In the genomic region with DNA sequence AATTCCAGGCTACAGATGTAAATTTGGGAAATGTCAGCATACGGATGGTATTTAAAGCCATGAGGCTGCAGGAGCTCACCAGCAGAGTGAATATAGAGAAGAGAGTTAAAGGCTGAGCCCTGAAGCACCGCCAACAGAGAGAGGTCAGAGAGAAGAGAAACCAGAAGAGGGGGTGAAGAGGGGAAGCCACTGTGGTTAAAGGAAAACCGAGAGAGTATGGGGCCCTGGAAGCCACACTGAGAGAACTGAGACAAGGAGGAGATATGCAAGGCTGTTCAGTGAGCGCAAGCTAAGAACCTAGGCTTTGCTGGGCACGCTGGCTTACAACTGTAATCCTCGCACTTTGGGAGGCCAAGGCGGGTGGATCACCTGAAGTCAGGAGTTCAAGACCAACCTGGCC, we compare ENCODE assay signal across 14 cellular contexts. TPM values are rescaled to one million over a fixed set of nuclear protein-coding genes. Genes with fewer than 3 reads are reported as not detected.
A peak's percentile ranks its signal among the peaks of the same experiment; 100 is the strongest.
DNase-seq lines count a peak whose midpoint lies in the region; ATAC-seq, FAIRE-seq and TF ChIP-seq lines count a peak whose summit lies in the region.
"Had no signal": no experiment of that assay in that cellular context is flagged by ENCODE, and none has a peak within 500 bp of the region (broad histone marks: within the 10 kb centered on the region; RNA-seq: fewer than 3 reads in every experiment).

No MANE protein-coding gene starts in this region.

- H3K4me1 Mint-ChIP-seq in activated T-helper 1 cell treated with anti-CD3 and anti-CD28 coated beads, Interleukin-12 subunit alpha, Interleukin-12 subunit beta, Interleukin-2, Interleukin-4 antibody, amounts not matched to agents 30 ng/mL and 10 ng/mL and 1 ng/mL, durations not matched to agents 14 hours and 24 hours and 36 hours (ENCODE audit: low read depth), result peaks cover 6% of the 10 kb centered on the region

- H3K4me2 ChIP-seq in BLaER1 treated with 17β-estradiol and CSF1 and Interleukin-3, amounts not matched to agents 10 nM and 100 nM, result peak overlapping the region; percentile 30 to 77 (median 44); a peak in 19 of 22 replicates
- peak overlapping the region; percentile 21; the same call in 1 of the 2 replicates for H3K4me2 ChIP-seq in GM12878 (ENCODE audit: control insufficient read depth, insufficient read depth)

- TF ChIP-seq POLR2A in NB4 (IDR thresholded peaks at IDR 0.05; ENCODE audit: extremely low read depth, insufficient read length) (no peak), GM12878 (IDR thresholded peaks at IDR 0.05; ENCODE audit: low read depth, low read length) (no peak)

- no peaks in the 10 kb centered on the region for H3K36me3 ChIP-seq in BLaER1 treated with 17β-estradiol and CSF1 and Interleukin-3, amounts not matched to agents 10 nM and 100 nM
- no peaks in the 10 kb centered on the region for H3K36me3 ChIP-seq in GM12878 (ENCODE audit: control insufficient read depth in 2 of 2, insufficient read depth in 2 of 2, low read length in 1 of 2)

- no TSS peak for BruUV-seq in GM12878 (replicated peaks; lab: Mats Ljungman, UMichigan)

- FAIRE-seq in GM19239 (lab: Jason Lieb, UNC) (peak; percentile 94), GM12878 (lab: Jason Lieb, UNC) (peak; percentile 68)

- peak; percentile 90 for ATAC-seq in GM12878
- ATAC-seq in HG03342 (IDR thresholded peaks at IDR 0.05; ENCODE audit: unreplicated experiment), result no peak

- no peak overlapping the region for H3K4me3 ChIP-seq in BLaER1 treated with 17β-estradiol and CSF1 and Interleukin-3, amounts not matched to agents 10 nM and 100 nM
- H3K4me3 ChIP-seq in NB4 (ENCODE audit: low read depth, low read length) (no peak overlapping the region), GM12878 (no peak overlapping the region)

- DNase-seq in GM19239 (ENCODE audit: insufficient read length, low spot score), result peak; percentile 27
- peak; percentile 59 for DNase-seq in NB4 (ENCODE audit: low read depth)
- DNase-seq in GM12878 (ENCODE audit: low read depth, low spot score), result peak; percentile 46
- DNase-seq in activated T-helper 1 cell treated with anti-CD3 and anti-CD28 coated beads, Interleukin-12 subunit alpha, Interleukin-12 subunit beta, Interleukin-2, Interleukin-4 antibody, amounts not matched to agents 30 ng/mL and 10 ng/mL and 1 ng/mL, durations not matched to agents 14 hours and 24 hours and 36 hours (ENCODE audit: low spot score), result no peak
- DNase-seq in NK-92 (lab: John Stamatoyannopoulos, UW; ENCODE audit: unreplicated experiment), result no peak
- DNase-seq in stimulated activated CD4-positive, alpha-beta T cell treated with anti-CD3 and anti-CD28 coated beads, Interleukin-4, amount 100 ng/mL, for 1 hour, result no peak
- DNase-seq: activated T-cell treated with anti-CD3 and anti-CD28 coated beads for 4 hours; NCI-H1092 treated with DMSO at 0.1 percent for 48 hours; NCI-H446 treated with DMSO at 0.1 percent for 48 hours; stimulated activated CD4-positive, alpha-beta T cell treated with anti-CD3 and anti-CD28 coated beads, Interleukin-2, amount 100 ng/mL, for 24 hours; stimulated activated naive CD4-positive, alpha-beta T cell had no signal

- no peaks in the 10 kb centered on the region for H3K9me3 Mint-ChIP-seq in activated T-helper 1 cell treated with anti-CD3 and anti-CD28 coated beads, Interleukin-12 subunit alpha, Interleukin-12 subunit beta, Interleukin-2, Interleukin-4 antibody, amounts not matched to agents 30 ng/mL and 10 ng/mL and 1 ng/mL, durations not matched to agents 14 hours and 24 hours and 36 hours

- 17% methylated on average over 7 of the region's 7 CpGs for WGBS in GM12878 (ENCODE audit: insufficient coverage, insufficient replicate concordance, low lambda C conversion rate, missing lambda C conversion rate)

- H3K27me3 ChIP-seq in BLaER1 treated with 17β-estradiol and CSF1 and Interleukin-3, amounts not matched to agents 10 nM and 100 nM, result no peaks in the 10 kb centered on the region
- no peaks in the 10 kb centered on the region for H3K27me3 ChIP-seq in GM12878 (replicated peaks in 1 of 2; ENCODE audit: control insufficient read depth in 2 of 2, insufficient read depth in 2 of 2, low read length in 1 of 2)

- TF ChIP-seq CTCF in NB4 (IDR thresholded peaks at IDR 0.05; ENCODE audit: low read depth, low read length) (no peak), GM12878 (IDR thresholded peaks at IDR 0.05 in 2 of 3, conservative IDR thresholded peaks at IDR 0.05 in 1 of 3; ENCODE audit: control insufficient read depth in 2 of 3, extremely low read depth in 1 of 3, insufficient read depth in 1 of 3, low read depth in 3 of 3, low read length in 3 of 3) (no peak)

- no peak overlapping the region for H3K27ac ChIP-seq in BLaER1 treated with 17β-estradiol and CSF1 and Interleukin-3, amounts not matched to agents 10 nM and 100 nM
- no peak overlapping the region for H3K27ac ChIP-seq in GM12878 (ENCODE audit: control insufficient read depth, insufficient read depth)
- H3K27ac ChIP-seq: VCaP had no signal

- in situ Hi-C loops in GM12878 (cut with MboI), result no loop called here

- POLR2A ChIA-PET in GM12878 (lab: Charles Lee), result no interaction called here

- RAD21 ChIA-PET in GM12878 (lab: Charles Lee; ENCODE audit: unreplicated experiment), result interaction anchor here (0.6 to 1.4 kb wide), 4 partner anchors 8 to 397 kb away, joined by 3 to 6 read pairs (median 4); no protein-coding TSS in a partner anchor

- peaks cover 7 to 30% (median 21%) of the 10 kb centered on the region in 10 experiments; a peak in 19 of 20 replicates for H3K4me1 ChIP-seq in BLaER1 treated with 17β-estradiol and CSF1 and Interleukin-3, amounts not matched to agents 10 nM and 100 nM
- peaks cover 8% of the 10 kb centered on the region for H3K4me1 ChIP-seq in GM12878 (ENCODE audit: control insufficient read depth, insufficient read depth, low read length)

- SMC1A ChIA-PET in GM12878 (lab: Charles Lee; ENCODE audit: uncharacterized antibody, unreplicated experiment), result interaction anchor here (1.0 to 1.7 kb wide), 4 partner anchors 44 to 300 kb away, joined by 3 to 4 read pairs (median 3); no protein-coding TSS in a partner anchor

- no peaks in the 10 kb centered on the region for H4K20me1 ChIP-seq in BLaER1 treated with 17β-estradiol and CSF1 and Interleukin-3, amounts not matched to agents 10 nM and 100 nM
- no peaks in the 10 kb centered on the region for H4K20me1 ChIP-seq in GM12878 (ENCODE audit: control insufficient read depth, insufficient read depth)

- H3K9ac ChIP-seq in BLaER1 treated with 17β-estradiol and CSF1 and Interleukin-3, amounts not matched to agents 10 nM and 100 nM, result no peak overlapping the region
- H3K9ac ChIP-seq in GM12878 (ENCODE audit: control insufficient read depth, insufficient read depth, low read length), result no peak overlapping the region

- no peak for TF ChIP-seq EP300 in GM12878 (IDR thresholded peaks at IDR 0.05; ENCODE audit: borderline replicate concordance in 1 of 2, control insufficient read depth in 1 of 2, low read depth in 2 of 2, low read length in 2 of 2)

- CTCF ChIA-PET in GM12878 (lab: Yijun Ruan, JAX), result interaction anchor here (0.5 to 1.3 kb wide), 7 partner anchors 8 to 472 kb away, joined by 3 to 8 read pairs (median 4); no protein-coding TSS in a partner anchor

- no peaks in the 10 kb centered on the region for H3K79me2 ChIP-seq in GM12878 (ENCODE audit: control insufficient read depth, insufficient read depth, low read length)

- intact Hi-C loops in GM12878 (cut with micrococcal nuclease; ENCODE audit: unreplicated experiment), result no loop called here
- intact Hi-C loops in activated T-helper 1 cell treated with anti-CD3 and anti-CD28 coated beads, Interleukin-12 subunit alpha, Interleukin-12 subunit beta, Interleukin-2, Interleukin-4 antibody, amounts not matched to agents 30 ng/mL and 10 ng/mL and 1 ng/mL, durations not matched to agents 14 hours and 24 hours and 36 hours (cut with micrococcal nuclease), result no loop called here

- no peak overlapping the region for H3K27ac Mint-ChIP-seq in activated T-helper 1 cell treated with anti-CD3 and anti-CD28 coated beads, Interleukin-12 subunit alpha, Interleukin-12 subunit beta, Interleukin-2, Interleukin-4 antibody, amounts not matched to agents 30 ng/mL and 10 ng/mL and 1 ng/mL, durations not matched to agents 14 hours and 24 hours and 36 hours

- H3K27me3 Mint-ChIP-seq in activated T-helper 1 cell treated with anti-CD3 and anti-CD28 coated beads, Interleukin-12 subunit alpha, Interleukin-12 subunit beta, Interleukin-2, Interleukin-4 antibody, amounts not matched to agents 30 ng/mL and 10 ng/mL and 1 ng/mL, durations not matched to agents 14 hours and 24 hours and 36 hours (ENCODE audit: insufficient read depth), result peaks cover 12% of the 10 kb centered on the region

- H2AFZ ChIP-seq in GM12878 (ENCODE audit: control insufficient read depth, low read depth, low read length), result no peak overlapping the region

- no peak for TF ChIP-seq RAD21 in GM12878 (IDR thresholded peaks at IDR 0.05; ENCODE audit: insufficient read depth, low read depth, low read length)

- H3K4me3 Mint-ChIP-seq in activated T-helper 1 cell treated with anti-CD3 and anti-CD28 coated beads, Interleukin-12 subunit alpha, Interleukin-12 subunit beta, Interleukin-2, Interleukin-4 antibody, amounts not matched to agents 30 ng/mL and 10 ng/mL and 1 ng/mL, durations not matched to agents 14 hours and 24 hours and 36 hours, result no peak overlapping the region

- no peaks in the 10 kb centered on the region for H3K36me3 Mint-ChIP-seq in activated T-helper 1 cell treated with anti-CD3 and anti-CD28 coated beads, Interleukin-12 subunit alpha, Interleukin-12 subunit beta, Interleukin-2, Interleukin-4 antibody, amounts not matched to agents 30 ng/mL and 10 ng/mL and 1 ng/mL, durations not matched to agents 14 hours and 24 hours and 36 hours (ENCODE audit: low read depth)

- peaks cover 8 to 13% (median 10%) of the 10 kb centered on the region in 11 experiments; a peak in 14 of 22 replicates for H3K9me3 ChIP-seq in BLaER1 treated with 17β-estradiol and CSF1 and Interleukin-3, amounts not matched to agents 10 nM and 100 nM (replicated peaks in 1 of 11)
- no peaks in the 10 kb centered on the region for H3K9me3 ChIP-seq in GM12878 (replicated peaks; ENCODE audit: control insufficient read depth, insufficient read depth, low read length)

RNA-seq across cellular contexts. Expression of a gene that starts 24.6 kb away (rescaled TPM):
- 0.98 and 2.9 TPM in 2 replicates for total RNA-seq in GM12878 (2013; cell fraction: nucleolus; rRNA removed)
- total RNA-seq in GM12878 (2014; rRNA removed), result 41.7 and 41.9 TPM in 2 replicates
- total RNA-seq in GM12878 (2014; rRNA removed; fragmentation: Illumina TruSeq; extraction: Trizol), result 29.3 and 32.8 TPM in 2 replicates
- 25.6 and 31.2 TPM in 2 replicates for total RNA-seq in GM12878 (2021)
- polyA plus RNA-seq in GM12878 (2011; ENCODE audit: low read depth), result 14.7 TPM
- polyA plus RNA-seq in GM12878 (2011; rRNA removed), result 25.1 and 30.0 TPM in 2 replicates
- polyA plus RNA-seq in GM12878 (2011; cell fraction: cytosol; rRNA removed), result 37.4 and 43.0 TPM in 2 replicates
- 14.0 and 14.7 TPM in 2 replicates for polyA plus RNA-seq in GM12878 (2011; cell fraction: nucleus; rRNA removed)
- 17.1 and 18.1 TPM in 2 replicates for polyA plus RNA-seq in GM12878 (2012)
- polyA plus RNA-seq in GM12878 (2014; fragmentation: Illumina TruSeq; extraction: Trizol), result 30.0 and 33.3 TPM in 2 replicates
- 10 to 100 TPM in 1 of 2 experiments, 1 to 10 TPM in 1; 6.3 to 15.9 TPM for polyA plus RNA-seq in GM12878 (2014; fragmentation: Nextera tagmentation; extraction: Ambion mirVana)
- polyA plus RNA-seq in GM12878 (2014; rRNA removed), result 35.3 and 42.3 TPM in 2 replicates
- 10 to 100 TPM; 35.7 to 39.9 TPM for polyA plus RNA-seq in GM12878 (2016; fragmentation: Nextera tagmentation; extraction: Ambion mirVana)
- 22.5 and 23.1 TPM in 2 replicates for polyA minus RNA-seq in GM12878 (2011; rRNA and poly(A)+ RNA removed)
- polyA minus RNA-seq in GM12878 (2011; cell fraction: cytosol; rRNA and poly(A)+ RNA removed), result 12.0 and 13.2 TPM in 2 replicates
- polyA minus RNA-seq in GM12878 (2011; cell fraction: nucleus; rRNA and poly(A)+ RNA removed), result 3.1 and 3.4 TPM in 2 replicates
- 62.2 and 64.6 TPM in 2 replicates for total RNA-seq in activated T-helper 1 cell treated with anti-CD3 and anti-CD28 coated beads, Interleukin-12 subunit alpha, Interleukin-12 subunit beta, Interleukin-2, Interleukin-4 antibody, amounts not matched to agents 30 ng/mL and 10 ng/mL and 1 ng/mL, durations not matched to agents 14 hours and 24 hours and 36 hours

Comparison
In these comparisons a context has a peak if more than half of its experiments do, and no peak if none do; other contexts are left out.
1. DNase-seq: peak in GM19239 (single experiment), NB4 (single experiment) and GM12878 (single experiment); none in activated T-helper 1 cell treated with anti-CD3 and anti-CD28 coated beads, Interleukin-12 subunit alpha, Interleukin-12 subunit beta, Interleukin-2, Interleukin-4 antibody, amounts not matched to agents 30 ng/mL and 10 ng/mL and 1 ng/mL, durations not matched to agents 14 hours and 24 hours and 36 hours (single experiment), NK-92 (single experiment) and stimulated activated CD4-positive, alpha-beta T cell treated with anti-CD3 and anti-CD28 coated beads, Interleukin-4, amount 100 ng/mL, for 1 hour (single experiment).